Comparison of ENCODE assay signal across 9 cellular contexts in genomic region chrX:23623797-23624196, GRCh38.
"Had no signal": no experiment of that assay in that cellular context is flagged by ENCODE, and none has a peak within 500 bp of the region (broad histone marks: within the 10 kb centered on the region; RNA-seq: fewer than 3 reads in every experiment).

No MANE protein-coding gene starts in this region.

- H3K4me2 ChIP-seq: GM23338 had no signal

- H2AFZ ChIP-seq: GM23338 had no signal

- DNase-seq: H9, HCEC 1CT, IMR-90, KG1 had no signal

- H3K4me3 ChIP-seq: GM23338, K562 had no signal

- ATAC-seq: GM23338, HepG2, K562 had no signal

- H3K27ac ChIP-seq: HL-60 had no signal

- FAIRE-seq: H54, HepG2, K562 had no signal
